In genomic region chr10:62268399-62269076, GRCh38 we compare ENCODE assay signal across 8 cellular contexts. TPM values are rescaled to one million over a fixed set of nuclear protein-coding genes. Genes with fewer than 3 reads are reported as not detected.
DNase-seq lines count a peak whose midpoint lies in the region; ATAC-seq and TF ChIP-seq lines count a peak whose summit lies in the region.

A gene with protein sequence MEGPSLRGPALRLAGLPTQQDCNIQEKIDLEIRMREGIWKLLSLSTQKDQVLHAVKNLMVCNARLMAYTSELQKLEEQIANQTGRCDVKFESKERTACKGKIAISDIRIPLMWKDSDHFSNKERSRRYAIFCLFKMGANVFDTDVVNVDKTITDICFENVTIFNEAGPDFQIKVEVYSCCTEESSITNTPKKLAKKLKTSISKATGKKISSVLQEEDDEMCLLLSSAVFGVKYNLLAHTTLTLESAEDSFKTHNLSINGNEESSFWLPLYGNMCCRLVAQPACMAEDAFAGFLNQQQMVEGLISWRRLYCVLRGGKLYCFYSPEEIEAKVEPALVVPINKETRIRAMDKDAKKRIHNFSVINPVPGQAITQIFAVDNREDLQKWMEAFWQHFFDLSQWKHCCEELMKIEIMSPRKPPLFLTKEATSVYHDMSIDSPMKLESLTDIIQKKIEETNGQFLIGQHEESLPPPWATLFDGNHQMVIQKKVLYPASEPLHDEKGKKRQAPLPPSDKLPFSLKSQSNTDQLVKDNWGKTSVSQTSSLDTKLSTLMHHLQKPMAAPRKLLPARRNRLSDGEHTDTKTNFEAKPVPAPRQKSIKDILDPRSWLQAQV (minus strand): TSS chr10:62268844. CDS start chr10:62268610, 234 bp downstream.

- peak within 1 kb of the TSS; percentile 97 for H3K4me3 ChIP-seq in mesodermal cell (ENCODE audit: extremely low read depth, insufficient read depth, low read length, poor library complexity, severe bottlenecking)

- H3K4me3 Mint-ChIP-seq in endothelial cell (ENCODE audit: unreplicated experiment) = peak within 1 kb of the TSS; percentile 89

- no peak within 1 kb of the TSS for H3K27ac Mint-ChIP-seq in endothelial cell (ENCODE audit: unreplicated experiment)

- no peaks in the 10 kb centered on the region for H3K9me3 Mint-ChIP-seq in endothelial cell (ENCODE audit: unreplicated experiment)

- no peak for TF ChIP-seq CTCF in endothelial cell (IDR thresholded peaks at IDR 0.05; ENCODE audit: unreplicated experiment)

- H3K36me3 Mint-ChIP-seq in endothelial cell (ENCODE audit: low read depth, unreplicated experiment) = no peaks in the 10 kb centered on the region

- ATAC-seq in HG03442 (IDR thresholded peaks at IDR 0.05; ENCODE audit: unreplicated experiment) = peak; percentile 61

- H3K27me3 Mint-ChIP-seq in endothelial cell (ENCODE audit: unreplicated experiment) = no peaks in the 10 kb centered on the region

- H3K27ac ChIP-seq in mesodermal cell (ENCODE audit: low read depth, low read length, severe bottlenecking) = no peak within 1 kb of the TSS

- H3K4me1 Mint-ChIP-seq in endothelial cell (ENCODE audit: unreplicated experiment) = peaks cover 4% of the 10 kb centered on the region

- H3K36me3 ChIP-seq in mesodermal cell (ENCODE audit: control insufficient read depth, insufficient read depth, low read length) = no peaks in the 10 kb centered on the region

- no peaks in the 10 kb centered on the region for H3K9me3 ChIP-seq in mesodermal cell (ENCODE audit: control insufficient read depth, low read length)

- H3K4me1 ChIP-seq in mesodermal cell (ENCODE audit: control insufficient read depth, insufficient read depth, low read length, poor library complexity, severe bottlenecking) = peaks cover 4% of the 10 kb centered on the region

- 1% methylated on average over 43 to 47 of the region's 62 CpGs for WGBS in mesodermal cell (ENCODE audit: insufficient coverage in 2 of 2), 2 experiments

- DNase-seq in AG20443 (ENCODE audit: low spot score) = peak; percentile 92
- DNase-seq in GM19240 (ENCODE audit: insufficient read length, low spot score) = peak; percentile 44
- peak; percentile 95 for DNase-seq in NCI-H82 (lab: John Stamatoyannopoulos, UW)
- DNase-seq in activated CD8-positive, alpha-beta memory T cell treated with anti-CD3 and anti-CD28 coated beads, Interleukin-2, amount 50 U/mL, for 24 hours (ENCODE audit: extremely low read depth) = peak; percentile 6
- DNase-seq in endothelial cell (ENCODE audit: low spot score) = peak; percentile 95
- peak; percentile 32 for DNase-seq in stimulated activated CD8-positive, alpha-beta memory T cell treated with anti-CD3 and anti-CD28 coated beads, Interleukin-12 subunit alpha, Interleukin-12 subunit beta, amount 100 ng/mL, for 24 hours (ENCODE audit: extremely low read depth)

RNA-seq across cellular contexts. Expression of the gene that starts here (rescaled TPM):
- 1.7 TPM for total RNA-seq in endothelial cell (ENCODE audit: unreplicated experiment)
- 5.9 TPM for polyA plus RNA-seq in mesodermal cell (2013, experiment 1 of 2)
- polyA plus RNA-seq in mesodermal cell (2013, experiment 2 of 2) = 6.7 TPM

Comparison
In these comparisons a context has a peak if more than half of its experiments do, and no peak if none do; other contexts are left out.
1. DNase-seq: peak in every context shown above with its lines; median percentile 95 in NCI-H82; 95 in endothelial cell; 92 in AG20443; 44 in GM19240; 32 in stimulated activated CD8-positive, alpha-beta memory T cell treated with anti-CD3 and anti-CD28 coated beads, Interleukin-12 subunit alpha, Interleukin-12 subunit beta, amount 100 ng/mL, for 24 hours; 6 in activated CD8-positive, alpha-beta memory T cell treated with anti-CD3 and anti-CD28 coated beads, Interleukin-2, amount 50 U/mL, for 24 hours.